Comparison of ENCODE assay signal across 23 cellular contexts in the genomic region with DNA sequence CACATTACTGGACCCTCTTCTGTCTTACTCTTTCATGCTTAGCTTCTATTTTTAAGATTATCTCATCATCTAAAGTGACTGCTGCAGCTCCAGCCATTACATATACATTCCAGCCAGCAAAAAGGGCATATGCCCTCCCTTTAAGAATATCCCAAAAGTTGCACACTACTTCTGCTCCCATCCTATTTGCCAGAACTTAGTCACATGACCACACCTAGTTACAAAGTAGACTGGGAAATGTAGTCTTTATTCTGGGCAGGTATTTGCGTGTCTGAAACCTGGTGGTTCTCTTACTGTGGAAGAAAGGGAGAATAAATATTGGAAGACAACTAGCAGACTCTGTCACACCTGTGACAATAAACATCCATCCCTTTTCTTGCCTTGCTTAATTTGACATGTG.
"Had no signal": no experiment of that assay in that cellular context is flagged by ENCODE, and none has a peak within 500 bp of the region (broad histone marks: within the 10 kb centered on the region; RNA-seq: fewer than 3 reads in every experiment).

No MANE protein-coding gene starts in this region.

- H3K4me1 ChIP-seq: SJSA1 had no signal

- H3K9me3 ChIP-seq: SJSA1 had no signal

- H3K36me3 ChIP-seq: SJSA1 had no signal

- H3K27ac ChIP-seq: HL-60, KMS-11, SJSA1, SK-N-MC had no signal

- H3K4me3 ChIP-seq: SJSA1, SK-N-MC had no signal

- H3K9ac ChIP-seq: KMS-11 had no signal

- FAIRE-seq: HTR-8/SVneo, RCC 7860 had no signal

- H3K4me2 ChIP-seq: KMS-11 had no signal

- H3K27me3 ChIP-seq: SJSA1 had no signal

- DNase-seq: NCI-H1092, NCI-H1105 treated with DMSO at 0.1 percent for 48 hours, NCI-H1417 treated with DMSO at 0.1 percent for 48 hours, NCI-H146, NCI-H1694 treated with DMSO at 0.1 percent for 48 hours, NCI-H1930, NCI-H2081 treated with DMSO at 0.1 percent for 48 hours, NCI-H2171, NCI-H226, NCI-H446, NCI-H510A, NCI-H524 treated with DMSO at 0.1 percent for 48 hours, NCI-H69, NCI-H774, Right ventricle myocardium superior, SIG-M5, T-helper 1 cell had no signal
